ENCODE assay signal across 9 cellular contexts in the genomic region with DNA sequence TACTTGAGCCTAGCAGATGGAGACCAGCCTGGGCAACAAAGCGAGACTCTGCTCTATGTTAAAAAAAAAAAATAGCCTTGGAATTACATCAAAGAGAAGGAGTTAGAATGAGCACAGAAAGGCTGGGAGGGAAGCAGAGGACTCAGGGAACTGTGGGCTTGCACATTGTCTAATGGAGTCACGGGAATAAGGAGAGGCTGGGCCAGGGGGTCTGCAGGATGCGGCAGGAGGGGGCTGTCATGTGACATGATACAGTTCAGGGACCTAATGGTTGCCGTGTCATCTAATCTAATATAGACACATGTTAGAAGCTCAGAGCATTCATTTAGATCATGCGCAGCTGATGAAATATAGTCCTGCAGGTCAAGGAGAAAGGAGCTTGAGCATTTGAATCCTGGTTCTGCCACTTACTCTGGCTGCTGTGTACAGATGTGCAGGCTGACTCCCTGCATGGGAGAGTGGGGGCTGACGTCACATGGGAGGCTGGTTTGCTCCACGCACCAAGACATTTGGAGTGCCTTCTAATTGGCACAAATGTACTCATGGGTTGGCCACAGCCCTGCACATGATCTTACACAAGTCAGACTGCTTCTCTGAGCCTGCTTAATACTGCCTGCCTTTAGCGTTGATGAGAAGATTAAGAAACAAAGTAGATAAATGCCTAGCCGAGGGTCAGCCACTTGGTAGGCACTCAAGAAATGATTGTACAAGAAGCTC. TPM values are rescaled to one million over a fixed set of nuclear protein-coding genes. Genes with fewer than 3 reads are reported as not detected.
DNase-seq lines count a peak whose midpoint lies in the region; ATAC-seq and TF ChIP-seq lines count a peak whose summit lies in the region.
"Had no signal": no experiment of that assay in that cellular context is flagged by ENCODE, and none has a peak within 500 bp of the region (broad histone marks: within the 10 kb centered on the region; RNA-seq: fewer than 3 reads in every experiment).

No MANE protein-coding gene starts in this region.

- no peak for ATAC-seq in GM21360 (IDR thresholded peaks at IDR 0.05; ENCODE audit: unreplicated experiment)
- no peak for ATAC-seq in GM21717 (IDR thresholded peaks at IDR 0.05; ENCODE audit: unreplicated experiment)

- peak in 1 of 2 donors; percentile 63 for TF ChIP-seq POLR2A in thyroid gland (IDR thresholded peaks at IDR 0.05)

- H3K4me1 Mint-ChIP-seq in immature natural killer cell, result peaks cover 60 to 69% of the 10 kb centered on the region in 2 donors

- H3K4me1 ChIP-seq in thyroid gland, result peaks cover 28 to 30% of the 10 kb centered on the region in 2 donors

- no peaks in the 10 kb centered on the region for H3K9me3 Mint-ChIP-seq in immature natural killer cell

- TF ChIP-seq CTCF in C4-2B (conservative IDR thresholded peaks at IDR 0.05), result no peak
- peak in 1 of 6 experiments; percentile 2 for TF ChIP-seq CTCF in thyroid gland (IDR thresholded peaks at IDR 0.05)

- no peaks in the 10 kb centered on the region for H3K36me3 ChIP-seq in thyroid gland

- H3K27ac Mint-ChIP-seq in immature natural killer cell, result peak overlapping the region; percentile 92 to 99 (median 98)

- WGBS in thyroid gland, 2 donors, result 58 to 59% methylated on average over 7 to 9 of the region's 9 CpGs

- intact Hi-C loops in thyroid gland (cut with DNase I), result loop anchor here (10.0 kb wide), 1 partner anchor 79 kb away; a partner anchor contains a TSS

- H3K36me3 Mint-ChIP-seq in immature natural killer cell, result no peaks in the 10 kb centered on the region

- peak overlapping the region; percentile 87 to 93 (median 92) for H3K4me3 Mint-ChIP-seq in immature natural killer cell

- peak overlapping the region; percentile 47 for H3K4me3 ChIP-seq in Jurkat, Clone E6-1 (ENCODE audit: low read length)
- H3K4me3 ChIP-seq in thyroid gland (replicated peaks in 1 of 3), result no peak overlapping the region

- DNase-seq in Jurkat, Clone E6-1 (ENCODE audit: low read depth, low spot score), result peak; percentile 62
- DNase-seq in activated CD8-positive, alpha-beta memory T cell treated with anti-CD3 and anti-CD28 coated beads, Interleukin-2, amount 50 U/mL, for 4 hours, result peak; percentile 28
- peak in 2 of 3 donors; percentile 47 to 60 for DNase-seq in immature natural killer cell
- DNase-seq in thyroid gland, result peak; percentile 95 to 96
- DNase-seq in HuH-7.5 (ENCODE audit: low spot score), result no peak

- H3K27ac ChIP-seq in C4-2B, result peak overlapping the region; percentile 81
- H3K27ac ChIP-seq in thyroid gland, result peak overlapping the region; percentile 83 to 96 (median 92)

- H3K27me3 ChIP-seq in thyroid gland, result no peaks in the 10 kb centered on the region

- peaks cover 0 to 14% (median 3%) of the 10 kb centered on the region in 3 donors for H3K27me3 Mint-ChIP-seq in immature natural killer cell (ENCODE audit: low read depth in 3 of 3)

- no peaks in the 10 kb centered on the region for H3K9me3 ChIP-seq in thyroid gland

RNA-seq across cellular contexts. Expression of a gene that starts 32.7 kb away (rescaled TPM):
- polyA plus RNA-seq in Jurkat, Clone E6-1 (2012; ENCODE audit: insufficient read depth, insufficient read length), result not detected
- polyA plus RNA-seq in immature natural killer cell, result under 1 TPM in 1 of 3 donors, not detected in 2; 0.09 TPM
- total RNA-seq in thyroid gland, result not detected
- total RNA-seq: astrocyte had no signal

RNA-seq across cellular contexts. Expression of a gene that starts 57.8 kb away (rescaled TPM):
- 64.1 TPM for polyA plus RNA-seq in Jurkat, Clone E6-1 (2012; ENCODE audit: insufficient read depth, insufficient read length)
- polyA plus RNA-seq in immature natural killer cell, result 100 to 1,000 TPM; 137 to 168 (median 160) TPM
- 100 to 1,000 TPM in 1 of 4 donors, 10 to 100 TPM in 3; 56.5 to 114 (median 79.1) TPM for total RNA-seq in thyroid gland
